Comparison of ENCODE assay signal across 13 cellular contexts in the genomic region with DNA sequence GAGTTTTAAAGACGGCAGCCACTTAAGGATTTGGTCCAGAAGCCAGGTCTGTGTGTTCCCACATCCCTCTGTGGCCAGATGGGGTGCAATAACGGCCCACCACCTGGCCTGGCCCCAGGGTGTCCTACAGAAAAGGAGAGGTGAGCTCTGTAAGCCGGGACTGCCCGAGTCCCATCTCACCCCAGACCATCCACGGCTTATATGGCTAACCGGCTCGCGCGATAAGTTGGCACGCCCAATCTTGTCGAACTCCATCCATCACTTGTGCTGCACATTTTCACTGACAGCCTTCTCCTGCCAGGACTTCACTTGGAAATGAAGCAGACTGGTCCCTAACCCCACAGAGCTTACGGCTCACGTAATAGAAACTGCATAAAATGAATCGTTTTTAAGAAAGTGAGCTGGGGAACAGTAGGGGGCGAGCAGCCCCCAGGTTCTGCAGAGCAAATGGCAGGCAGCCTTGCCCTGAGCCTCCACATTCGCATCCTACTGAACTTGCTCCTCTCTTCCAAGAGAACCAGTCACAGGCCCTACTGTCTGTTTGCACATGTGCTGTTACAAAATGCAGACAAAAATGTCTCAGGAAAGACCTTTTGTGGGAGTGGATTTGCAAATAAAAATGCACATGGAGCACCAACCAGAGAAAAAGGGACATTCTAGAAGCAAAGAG.
DNase-seq lines count a peak whose midpoint lies in the region; ATAC-seq, FAIRE-seq and TF ChIP-seq lines count a peak whose summit lies in the region.
"Had no signal": no experiment of that assay in that cellular context is flagged by ENCODE, and none has a peak within 500 bp of the region (broad histone marks: within the 10 kb centered on the region; RNA-seq: fewer than 3 reads in every experiment).

No MANE protein-coding gene starts in this region.

- H3K36me3 ChIP-seq in GM06990 (ENCODE audit: control insufficient read depth, insufficient read depth, low read length) (no peaks in the 10 kb centered on the region), H1 (ENCODE audit: control insufficient read depth in 2 of 4, insufficient read depth in 4 of 4, low read length in 3 of 4) (no peaks in the 10 kb centered on the region), pancreas (no peaks in the 10 kb centered on the region)

- H3K27me3 ChIP-seq in GM06990 (replicated peaks; ENCODE audit: control insufficient read depth, insufficient read depth, low read length) (no peaks in the 10 kb centered on the region), H1 (replicated peaks in 1 of 4; ENCODE audit: control insufficient read depth in 3 of 4, extremely low read depth in 1 of 4, insufficient read depth in 3 of 4, low read length in 3 of 4) (peaks cover 14 to 50% (median 38%) of the 10 kb centered on the region in 4 experiments), pancreas (no peaks in the 10 kb centered on the region)

- H2BK5ac ChIP-seq in H1 (ENCODE audit: low read depth, low read length): no peak overlapping the region

- DNase-seq in GM06990 (ENCODE audit: extremely low read depth, insufficient read length): no peak
- DNase-seq in NCI-H69 (lab: John Stamatoyannopoulos, UW): peak; percentile 21
- DNase-seq in H1 (ENCODE audit: low read depth in 1 of 2, low spot score in 2 of 2): no peak
- no peak for DNase-seq in pancreas
- no peak for DNase-seq in NCI-H526 treated with DMSO at 0.1 percent for 48 hours (lab: John Stamatoyannopoulos, UW)
- DNase-seq in globus pallidus (ENCODE audit: low spot score): no peak
- DNase-seq: activated T-cell treated with anti-CD3 and anti-CD28 coated beads, Interleukin-2, amount 50 U/mL, for 24 hours; dorsolateral prefrontal cortex; NCI-H1092; stimulated activated naive CD8-positive, alpha-beta T cell treated with anti-CD3 and anti-CD28 coated beads, Interleukin-15, Interleukin-2, amounts not matched to agents 100 U/mL and 50 U/mL, for 24 hours had no signal

- H3K27ac ChIP-seq in H1 (ENCODE audit: low read depth, low read length) (no peak overlapping the region), pancreas (peak overlapping the region in 3 of 4 donors; percentile 82 to 85 (median 83))

- peaks cover 23 to 53% of the 10 kb centered on the region in 2 experiments for H4K20me1 ChIP-seq in H1 (replicated peaks in 1 of 2; ENCODE audit: control insufficient read depth in 1 of 2, insufficient read depth in 2 of 2, low read length in 2 of 2)

- no peak overlapping the region for H2AFZ ChIP-seq in H1 (ENCODE audit: low read length)

- TF ChIP-seq POLR2A in H1 (IDR thresholded peaks at IDR 0.05; ENCODE audit: control extremely low read depth in 1 of 2, low read depth in 2 of 2, low read length in 2 of 2): no peak

- TF ChIP-seq CTCF in GM06990 (IDR thresholded peaks at IDR 0.05; ENCODE audit: insufficient read depth, low read length, poor library complexity, severe bottlenecking) (peak; percentile 8), H1 (IDR thresholded peaks at IDR 0.05; ENCODE audit: control extremely low read depth in 1 of 3, insufficient read depth in 1 of 3, low read depth in 1 of 3, low read length in 3 of 3) (peak; percentile 26 to 50 (median 47)), pancreas (IDR thresholded peaks at IDR 0.05) (no peak)

- POLR2A ChIA-PET in H1 (lab: Charles Lee; ENCODE audit: partially characterized antibody): interaction anchor here (1.1 to 1.8 kb wide), 3 partner anchors 11 to 62 kb away, joined by 3 read pairs; no protein-coding TSS in a partner anchor

- ATAC-seq in pancreas (no peak), GM21786 (IDR thresholded peaks at IDR 0.05; ENCODE audit: unreplicated experiment) (no peak)
- ATAC-seq in activated CD4-positive, CD25-positive, alpha-beta regulatory T cell treated with anti-CD3 and anti-CD28 coated beads, Interleukin-2, amount 50 U/mL, for 24 hours: no peak
- ATAC-seq: stimulated activated naive CD8-positive, alpha-beta T cell treated with anti-CD3 and anti-CD28 coated beads, Interleukin-15, Interleukin-2, amounts not matched to agents 100 U/mL and 50 U/mL, for 24 hours had no signal

- 82% methylated on average over 16 of the region's 16 CpGs; no CpG with 5 or more reads in 1 of the 2 experiments for WGBS in H1 (ENCODE audit: extremely low coverage in 1 of 2, insufficient coverage in 1 of 2, insufficient read length in 1 of 2, insufficient replicate concordance in 2 of 2, low coverage in 1 of 2, low lambda C conversion rate in 2 of 2, missing lambda C conversion rate in 1 of 2), 2 experiments
- WGBS in pancreas, 2 donors: 89 to 91% methylated on average over 16 of the region's 16 CpGs

- no peak overlapping the region for H2BK12ac ChIP-seq in H1 (ENCODE audit: low read depth, low read length)

- H3K56ac ChIP-seq in H1 (replicated peaks; ENCODE audit: insufficient read length, low read depth, low read length): no peak overlapping the region

- H3K9ac ChIP-seq in H1 (replicated peaks in 1 of 4; ENCODE audit: extremely low read depth in 1 of 4, low read depth in 3 of 4, low read length in 3 of 4): no peak overlapping the region

- peaks cover 6% of the 10 kb centered on the region for H3K79me1 ChIP-seq in H1 (ENCODE audit: low read depth, low read length)

- peaks cover 6% of the 10 kb centered on the region; the same call in 1 of the 2 replicates for H3K23me2 ChIP-seq in H1 (ENCODE audit: low read depth, low read length)

- no peak for TF ChIP-seq EP300 in H1 (IDR thresholded peaks at IDR 0.05; ENCODE audit: borderline replicate concordance in 1 of 2, low read depth in 2 of 2, low read length in 2 of 2)

- 0 out of 4 replicates have a peak, but pooled peaks cover 0 to 2% of the 10 kb centered on the region in 2 experiments for H3K79me2 ChIP-seq in H1 (ENCODE audit: control insufficient read depth in 1 of 2, insufficient read depth in 2 of 2, low read length in 2 of 2)

- H3K9me3 ChIP-seq in H1 (ENCODE audit: insufficient read depth in 2 of 2, low read depth in 1 of 2, low read length in 1 of 2) (peaks cover 0 to 12% of the 10 kb centered on the region in 2 experiments; a peak in 2 of 4 replicates), pancreas (no peaks in the 10 kb centered on the region)

- H4K8ac ChIP-seq in H1 (ENCODE audit: extremely low read depth, insufficient read depth, low read length): no peak overlapping the region

- intact Hi-C loops in pancreas (cut with DNase I): no loop called here

- H3K23ac ChIP-seq in H1 (ENCODE audit: insufficient read length): no peak overlapping the region

- no peak overlapping the region for H3K14ac ChIP-seq in H1 (ENCODE audit: insufficient read length)

- H3K4me3 ChIP-seq in GM06990 (replicated peaks; ENCODE audit: low read depth, low read length): no peak overlapping the region
- no peak overlapping the region for H3K4me3 ChIP-seq in H1 (ENCODE audit: extremely low read depth in 1 of 4, insufficient read depth in 2 of 4, low read depth in 3 of 4, low read length in 4 of 4)
- H3K4me3 ChIP-seq in pancreas: no peak overlapping the region
- H3K4me3 ChIP-seq: dorsolateral prefrontal cortex, skin epidermis had no signal

- no peak overlapping the region for H3K18ac ChIP-seq in H1 (ENCODE audit: extremely low read depth, low read length)

- H2BK20ac ChIP-seq in H1 (ENCODE audit: low read length): no peak overlapping the region

- no peak overlapping the region for H4K5ac ChIP-seq in H1 (ENCODE audit: insufficient read length, low read depth, low read length)

- peak; percentile 69 to 77 for TF ChIP-seq RAD21 in H1 (IDR thresholded peaks at IDR 0.05 in 1 of 2, conservative IDR thresholded peaks at IDR 0.05 in 1 of 2; ENCODE audit: low read depth in 2 of 2, low read length in 2 of 2)

- H3K4me1 ChIP-seq in H1 (replicated peaks in 1 of 4; ENCODE audit: control insufficient read depth in 3 of 4, insufficient read depth in 4 of 4, low read length in 3 of 4) (peaks cover 7 to 31% (median 10%) of the 10 kb centered on the region in 4 experiments), pancreas (peaks cover 59 to 89% (median 63%) of the 10 kb centered on the region in 3 donors)

- H2BK120ac ChIP-seq in H1 (replicated peaks; ENCODE audit: low read depth, low read length): no peak overlapping the region

- H2BK15ac ChIP-seq in H1 (ENCODE audit: low read length): no peak overlapping the region

- CTCF ChIA-PET in H1 (lab: Charles Lee; ENCODE audit: partially characterized antibody): interaction anchor here (0.6 to 3.1 kb wide), 12 partner anchors 13 to 302 kb away, joined by 3 to 9 read pairs (median 4); no protein-coding TSS in a partner anchor

- no peak overlapping the region for H2AK5ac ChIP-seq in H1 (ENCODE audit: low read depth, low read length)

- FAIRE-seq in H1 (lab: Jason Lieb, UNC) (no peak), pancreas (lab: Jason Lieb, UNC) (no peak)

- H3K4ac ChIP-seq in H1 (replicated peaks; ENCODE audit: insufficient read length, low read depth, low read length): no peak overlapping the region

- no peak overlapping the region for H4K91ac ChIP-seq in H1 (replicated peaks; ENCODE audit: insufficient read length, low read length)

- H3K4me2 ChIP-seq in H1 (ENCODE audit: insufficient read depth in 1 of 2, low read depth in 2 of 2, low read length in 2 of 2): no peak overlapping the region

TF ChIP-seq in H1, 55 proteins besides CTCF, POLR2A, EP300 and RAD21:
- TF ChIP-seq KDM4A (IDR thresholded peaks at IDR 0.05; ENCODE audit: low read depth, low read length, severe bottlenecking) (no peak), SP1 (IDR thresholded peaks at IDR 0.05; ENCODE audit: low read depth, low read length) (no peak), RNF2 (IDR thresholded peaks at IDR 0.05; ENCODE audit: borderline replicate concordance, low read depth, low read length, missing control alignments, poor library complexity, severe bottlenecking) (no peak), BRCA1 (IDR thresholded peaks at IDR 0.05; ENCODE audit: low read depth, low read length) (no peak), ATF3 (IDR thresholded peaks at IDR 0.05; ENCODE audit: insufficient read depth, low read depth, low read length) (no peak), CREB1 (IDR thresholded peaks at IDR 0.05) (no peak), HDAC2 (IDR thresholded peaks at IDR 0.05; ENCODE audit: borderline replicate concordance in 1 of 2, low read depth in 2 of 2, low read length in 2 of 2) (no peak), SAP30 (IDR thresholded peaks at IDR 0.05; ENCODE audit: insufficient read depth, insufficient replicate concordance, low read length) (no peak), GTF2F1 (IDR thresholded peaks at IDR 0.05; ENCODE audit: borderline replicate concordance, low read depth, low read length) (no peak)
- TF ChIP-seq, protein P1, sequence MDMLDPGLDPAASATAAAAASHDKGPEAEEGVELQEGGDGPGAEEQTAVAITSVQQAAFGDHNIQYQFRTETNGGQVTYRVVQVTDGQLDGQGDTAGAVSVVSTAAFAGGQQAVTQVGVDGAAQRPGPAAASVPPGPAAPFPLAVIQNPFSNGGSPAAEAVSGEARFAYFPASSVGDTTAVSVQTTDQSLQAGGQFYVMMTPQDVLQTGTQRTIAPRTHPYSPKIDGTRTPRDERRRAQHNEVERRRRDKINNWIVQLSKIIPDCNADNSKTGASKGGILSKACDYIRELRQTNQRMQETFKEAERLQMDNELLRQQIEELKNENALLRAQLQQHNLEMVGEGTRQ (IDR thresholded peaks at IDR 0.05; ENCODE audit: low read length): no peak

Comparison
In these comparisons a context has a peak if more than half of its experiments do, and no peak if none do; other contexts are left out.
1. CTCF ChIP-seq: peak in GM06990 (single experiment) and H1 (3 of 3); none in pancreas (0 of 4).